ENCODE assay signal across 18 cellular contexts in the genomic region with DNA sequence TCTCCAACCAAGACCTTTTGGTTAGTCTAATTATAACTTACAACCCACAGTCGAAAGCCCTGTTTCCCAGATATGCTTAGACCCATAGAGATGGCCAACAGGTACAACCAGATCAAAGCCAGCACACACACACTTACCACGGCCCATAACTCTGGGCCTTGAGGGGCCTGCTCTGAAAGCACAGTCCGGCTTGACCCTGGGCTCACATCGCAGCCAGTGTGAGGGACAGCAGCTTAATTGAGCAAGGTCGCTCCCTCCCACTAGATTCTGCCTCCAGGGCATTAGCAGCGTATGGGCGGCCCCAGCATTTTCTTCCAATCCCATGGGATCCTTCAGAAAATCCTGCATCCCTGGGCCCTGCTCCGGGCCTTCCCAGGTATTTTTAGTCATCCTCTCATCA.
"Had no signal": no experiment of that assay in that cellular context is flagged by ENCODE, and none has a peak within 500 bp of the region (broad histone marks: within the 10 kb centered on the region; RNA-seq: fewer than 3 reads in every experiment).

No MANE protein-coding gene starts in this region.

- H3K9me3 ChIP-seq: adrenal gland, body of pancreas, psoas muscle, right lobe of liver, stomach, vagina had no signal

- H3K4me3 ChIP-seq: adrenal gland, body of pancreas, psoas muscle, right lobe of liver, stomach, vagina had no signal

- H3K27me3 ChIP-seq: adrenal gland, body of pancreas, right lobe of liver, stomach, vagina had no signal

- DNase-seq: activated CD4-positive, alpha-beta T cell treated with anti-CD3 and anti-CD28 coated beads, Interleukin-2, amount 50 U/mL, for 48 hours; adrenal gland; body of pancreas; nephron progenitor cell; occipital lobe; right lobe of liver; stimulated activated CD4-positive, alpha-beta T cell treated with anti-CD3 and anti-CD28 coated beads, Interleukin-1b, Interleukin-23, amount 100 ng/mL, for 48 hours; stomach; T-helper 1 cell had no signal

- H3K4me3 Mint-ChIP-seq: activated naive CD4-positive, alpha-beta T cell treated with anti-CD3 and anti-CD28 coated beads, Interleukin-2, amount 50 U/mL, for 24 hours; activated T-helper 17 cell treated with anti-CD3 and anti-CD28 coated beads, Interleukin-2, amount 50 U/mL, for 72 hours; central memory CD8-positive, alpha-beta T cell; dendritic cell treated with granulocyte-macrophage colony-stimulating factor and Interleukin-4, amounts not matched to agents 40 ng/mL and 50 ng/mL, for 4 days; memory B cell; nephron progenitor cell had no signal

- H3K27ac Mint-ChIP-seq: activated naive CD4-positive, alpha-beta T cell treated with anti-CD3 and anti-CD28 coated beads, Interleukin-2, amount 50 U/mL, for 24 hours; activated T-helper 17 cell treated with anti-CD3 and anti-CD28 coated beads, Interleukin-2, amount 50 U/mL, for 72 hours; dendritic cell treated with granulocyte-macrophage colony-stimulating factor and Interleukin-4, amounts not matched to agents 40 ng/mL and 50 ng/mL, for 4 days; memory B cell had no signal

- ATAC-seq: activated T-helper 17 cell treated with anti-CD3 and anti-CD28 coated beads, Interleukin-2, amount 50 U/mL, for 72 hours; body of pancreas; left lobe of liver; psoas muscle; right lobe of liver; SK-N-SH treated with all-trans-retinoic acid at 6 μM for 48 hours had no signal

- H3K36me3 Mint-ChIP-seq: activated naive CD4-positive, alpha-beta T cell treated with anti-CD3 and anti-CD28 coated beads, Interleukin-2, amount 50 U/mL, for 24 hours; memory B cell had no signal

- H3K27ac ChIP-seq: adrenal gland, body of pancreas, psoas muscle, right lobe of liver, vagina had no signal

- H3K4me1 ChIP-seq: body of pancreas, psoas muscle, right lobe of liver had no signal

- H3K36me3 ChIP-seq: adrenal gland, right lobe of liver, vagina had no signal

- H3K9me3 Mint-ChIP-seq: activated naive CD4-positive, alpha-beta T cell treated with anti-CD3 and anti-CD28 coated beads, Interleukin-2, amount 50 U/mL, for 24 hours; activated T-helper 17 cell treated with anti-CD3 and anti-CD28 coated beads, Interleukin-2, amount 50 U/mL, for 72 hours; central memory CD8-positive, alpha-beta T cell; dendritic cell treated with granulocyte-macrophage colony-stimulating factor and Interleukin-4, amounts not matched to agents 40 ng/mL and 50 ng/mL, for 4 days had no signal
